8 cellular contexts compared by ENCODE assay signal in the genomic region with DNA sequence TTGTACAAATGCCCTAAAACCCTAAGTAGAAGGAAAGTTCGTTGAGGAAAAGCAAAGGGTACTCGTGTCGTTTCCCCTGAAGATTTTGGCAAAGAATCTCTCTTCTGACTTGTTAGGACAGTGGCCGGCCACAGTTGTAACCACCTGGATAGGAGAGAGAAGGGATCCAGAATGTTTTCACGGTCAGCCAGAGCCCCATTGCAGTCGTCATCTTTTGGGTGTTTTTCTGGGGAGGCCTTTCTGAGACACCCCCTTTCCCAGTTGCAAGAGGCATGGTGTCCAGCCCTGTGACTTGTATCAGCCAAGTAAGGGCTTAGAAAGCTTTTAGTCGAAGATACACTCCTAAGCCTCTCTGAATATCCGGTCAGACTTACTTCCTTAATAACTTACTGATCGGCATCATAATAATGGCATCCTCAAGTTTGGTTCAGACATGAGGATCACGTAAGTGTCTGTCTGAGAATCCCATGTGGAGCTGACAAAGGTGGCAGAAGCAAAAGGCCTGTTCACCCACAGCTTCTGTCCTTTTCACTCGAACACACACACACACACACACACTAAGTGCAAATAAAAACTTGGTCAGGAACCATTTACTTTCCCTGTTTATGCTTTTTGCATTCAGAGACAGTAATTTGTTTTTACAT.
DNase-seq lines count a peak whose midpoint lies in the region; ATAC-seq, FAIRE-seq and TF ChIP-seq lines count a peak whose summit lies in the region.

No MANE protein-coding gene starts in this region.

- TF ChIP-seq CTCF in astrocyte (IDR thresholded peaks at IDR 0.05; ENCODE audit: insufficient read depth, low read depth, low read length) (no peak), lung (IDR thresholded peaks at IDR 0.05; ENCODE audit: control extremely low read depth, extremely low read depth) (no peak)

- peaks cover 19% of the 10 kb centered on the region for H3K4me1 Mint-ChIP-seq in astrocyte (ENCODE audit: low read depth, unreplicated experiment)

- WGBS in lung, 2 donors, result 25 to 39% methylated on average over 11 of the region's 11 CpGs

- H3K36me3 Mint-ChIP-seq in astrocyte (ENCODE audit: low read depth, unreplicated experiment), result no peaks in the 10 kb centered on the region

- H3K36me3 ChIP-seq in ACC112 (ENCODE audit: insufficient read depth, low read length) (no peaks in the 10 kb centered on the region), astrocyte (ENCODE audit: insufficient read depth, low read length) (peaks cover 5% of the 10 kb centered on the region), lung (ENCODE audit: control insufficient read depth in 2 of 2, insufficient read depth in 2 of 2, low read length in 2 of 2) (no peaks in the 10 kb centered on the region)

- DNase-seq in GM18507 (ENCODE audit: extremely low spot score, insufficient read length, low read depth) (no peak), astrocyte (ENCODE audit: low read depth) (peak; percentile 58), lung (ENCODE audit: low spot score) (no peak), iPS-NIHi11 (ENCODE audit: low spot score) (no peak), cortex of kidney (lab: John Stamatoyannopoulos, UW) (no peak)
- no peak for DNase-seq in activated CD4-positive, alpha-beta T cell treated with anti-CD3 and anti-CD28 coated beads for 4 hours

- peak overlapping the region; percentile 92 for H3K9ac ChIP-seq in astrocyte (ENCODE audit: low read length)

- peak overlapping the region; percentile 93 for H3K4me2 ChIP-seq in astrocyte (ENCODE audit: low read length)

- H2AFZ ChIP-seq in ACC112 (ENCODE audit: low read length, unreplicated experiment), result peak overlapping the region; percentile 69
- H2AFZ ChIP-seq in astrocyte (ENCODE audit: low read depth, low read length), result peak overlapping the region; percentile 25

- H3K79me2 ChIP-seq in ACC112 (ENCODE audit: control insufficient read depth, insufficient read depth, low read length, unreplicated experiment), result no peaks in the 10 kb centered on the region
- peaks cover 65% of the 10 kb centered on the region for H3K79me2 ChIP-seq in astrocyte (ENCODE audit: insufficient read depth, low read length)

- ATAC-seq in lung (ENCODE audit: insufficient read depth, low FRiP score) (no peak), HG03521 (IDR thresholded peaks at IDR 0.05; ENCODE audit: unreplicated experiment) (no peak)

- peaks cover 51% of the 10 kb centered on the region for H4K20me1 ChIP-seq in astrocyte (ENCODE audit: insufficient read depth, low read length)

- H3K27me3 Mint-ChIP-seq in astrocyte (ENCODE audit: low read depth, unreplicated experiment), result no peaks in the 10 kb centered on the region

- peak overlapping the region; percentile 99 for H3K4me3 Mint-ChIP-seq in astrocyte (ENCODE audit: unreplicated experiment)

- FAIRE-seq in GM18507 (lab: Jason Lieb, UNC), result peak; percentile 68
- FAIRE-seq in astrocyte (lab: Jason Lieb, UNC), result peak; percentile 81

- no peak overlapping the region for H3K27ac ChIP-seq in ACC112 (ENCODE audit: low read depth, low read length)
- peak overlapping the region; percentile 83 for H3K27ac ChIP-seq in astrocyte (ENCODE audit: low read depth, low read length)
- H3K27ac ChIP-seq in lung (ENCODE audit: low read depth in 1 of 2, low read length in 1 of 2), result peak overlapping the region in 1 of 2 donors; percentile 4

- no peaks in the 10 kb centered on the region for H3K9me3 ChIP-seq in astrocyte (ENCODE audit: insufficient read depth, low read depth, low read length)
- no peaks in the 10 kb centered on the region for H3K9me3 ChIP-seq in lung (ENCODE audit: control insufficient read depth in 2 of 2, insufficient read depth in 1 of 2, low read length in 1 of 2)

- H3K4me1 ChIP-seq in ACC112 (ENCODE audit: control insufficient read depth, insufficient read depth, low read length, unreplicated experiment) (peaks cover 3% of the 10 kb centered on the region), astrocyte (ENCODE audit: insufficient read depth, low read length) (peaks cover 5% of the 10 kb centered on the region), lung (ENCODE audit: control insufficient read depth in 2 of 2, insufficient read depth in 2 of 2, low read length in 2 of 2) (no peaks in the 10 kb centered on the region)

- H3K27me3 ChIP-seq in ACC112 (ENCODE audit: insufficient read depth, low read length), result peaks cover 32% of the 10 kb centered on the region
- no peaks in the 10 kb centered on the region for H3K27me3 ChIP-seq in astrocyte (ENCODE audit: insufficient read depth, low read length)
- H3K27me3 ChIP-seq in lung (ENCODE audit: control insufficient read depth, insufficient read depth), result no peaks in the 10 kb centered on the region

- H3K4me3 ChIP-seq in ACC112 (ENCODE audit: low read depth, low read length) (peak overlapping the region; percentile 89), astrocyte (ENCODE audit: insufficient read depth, low read depth, low read length) (peak overlapping the region; percentile 78), lung (peak overlapping the region; percentile 95)

- peak overlapping the region; percentile 95 for H3K27ac Mint-ChIP-seq in astrocyte (ENCODE audit: unreplicated experiment)

- H3K9me3 Mint-ChIP-seq in astrocyte (ENCODE audit: unreplicated experiment), result no peaks in the 10 kb centered on the region
